Comparison of ENCODE assay signal across 8 cellular contexts in genomic region chr7:151340794-151341356, GRCh38. TPM values are rescaled to one million over a fixed set of nuclear protein-coding genes. Genes with fewer than 3 reads are reported as not detected.
A peak's percentile ranks its signal among the peaks of the same experiment; 100 is the strongest.
DNase-seq lines count a peak whose midpoint lies in the region; ATAC-seq and TF ChIP-seq lines count a peak whose summit lies in the region.

No MANE protein-coding gene starts in this region.

- H3K36me3 Mint-ChIP-seq in activated naive CD8-positive, alpha-beta T cell treated with anti-CD3 and anti-CD28 coated beads, Interleukin-2, amount 50 U/mL, for 24 hours (ENCODE audit: low read depth) = peaks cover 12% of the 10 kb centered on the region

- H3K27me3 Mint-ChIP-seq in activated naive CD8-positive, alpha-beta T cell treated with anti-CD3 and anti-CD28 coated beads, Interleukin-2, amount 50 U/mL, for 24 hours = no peaks in the 10 kb centered on the region

- H3K36me3 ChIP-seq in stomach (peaks cover 0 to 23% (median 13%) of the 10 kb centered on the region in 4 donors), WERI-Rb-1 (peaks cover 14% of the 10 kb centered on the region)

- H3K27ac ChIP-seq in stomach (peak overlapping the region; percentile 49 to 95 (median 90)), WERI-Rb-1 (no peak overlapping the region)

- no peaks in the 10 kb centered on the region for H3K27me3 ChIP-seq in stomach
- H3K27me3 ChIP-seq in WERI-Rb-1 (ENCODE audit: insufficient read depth, low read depth, severe bottlenecking) = no peaks in the 10 kb centered on the region

- peaks cover 6% of the 10 kb centered on the region for H3K9me3 Mint-ChIP-seq in activated naive CD8-positive, alpha-beta T cell treated with anti-CD3 and anti-CD28 coated beads, Interleukin-2, amount 50 U/mL, for 24 hours

- H3K27ac Mint-ChIP-seq in activated naive CD8-positive, alpha-beta T cell treated with anti-CD3 and anti-CD28 coated beads, Interleukin-2, amount 50 U/mL, for 24 hours = peak overlapping the region; percentile 59

- DNase-seq in NCI-H146 (lab: John Stamatoyannopoulos, UW) (peak; percentile 4), NCI-H146 treated with DMSO at 0.1 percent for 48 hours (lab: John Stamatoyannopoulos, UW; ENCODE audit: unreplicated experiment) (no peak), stomach (no peak), HUDEP-2 (lab: John Stamatoyannopoulos, UW; ENCODE audit: unreplicated experiment in 76 of 76) (no peak), WERI-Rb-1 (no peak)
- DNase-seq in activated naive CD8-positive, alpha-beta T cell treated with anti-CD3 and anti-CD28 coated beads, Interleukin-2, amount 50 U/mL, for 24 hours = no peak
- no peak for DNase-seq in stimulated activated naive CD4-positive, alpha-beta T cell (lab: John Stamatoyannopoulos, UW)

- H3K9me3 ChIP-seq in iPS-18c (ENCODE audit: control insufficient read depth, insufficient read depth, low read length) (peaks cover 2% of the 10 kb centered on the region), stomach (no peaks in the 10 kb centered on the region), WERI-Rb-1 (ENCODE audit: severe bottlenecking) (no peaks in the 10 kb centered on the region)

- TF ChIP-seq CTCF in stomach (IDR thresholded peaks at IDR 0.05) (no peak), WERI-Rb-1 (IDR thresholded peaks at IDR 0.05; ENCODE audit: low read depth, low read length) (no peak)

- peak overlapping the region; percentile 14 for H3K4me3 Mint-ChIP-seq in activated naive CD8-positive, alpha-beta T cell treated with anti-CD3 and anti-CD28 coated beads, Interleukin-2, amount 50 U/mL, for 24 hours

- 44 to 61% (median 56%) methylated on average over 12 of the region's 12 CpGs for WGBS in stomach, 5 donors

- peaks cover 14 to 48% (median 38%) of the 10 kb centered on the region in 4 donors for H3K4me1 ChIP-seq in stomach

- peaks cover 53% of the 10 kb centered on the region for H3K4me1 Mint-ChIP-seq in activated naive CD8-positive, alpha-beta T cell treated with anti-CD3 and anti-CD28 coated beads, Interleukin-2, amount 50 U/mL, for 24 hours

- TF ChIP-seq POLR2A in stomach (IDR thresholded peaks at IDR 0.05) = no peak

- intact Hi-C loops in stomach (cut with DNase I; ENCODE audit: low total_unique reads) = no loop called here

- no peak for ATAC-seq in activated naive CD8-positive, alpha-beta T cell treated with anti-CD3 and anti-CD28 coated beads, Interleukin-2, amount 50 U/mL, for 24 hours

- H3K4me3 ChIP-seq in iPS-18c (ENCODE audit: insufficient read depth, low read depth, low read length) (peak overlapping the region; percentile 77), stomach (peak overlapping the region; percentile 84 to 96 (median 93)), WERI-Rb-1 (ENCODE audit: low read depth, low read length) (no peak overlapping the region)

- TF ChIP-seq EP300 in stomach (IDR thresholded peaks at IDR 0.05) = no peak

RNA-seq across cellular contexts. Expression of gene NUB1, which starts 0.7 kb away (rescaled TPM):
- 100 to 1,000 TPM in 1 of 5 donors, 10 to 100 TPM in 4; 16.3 to 121 (median 40.0) TPM for total RNA-seq in stomach
- 10 to 100 TPM; 22.2 to 31.6 (median 26.5) TPM for polyA plus RNA-seq in stomach
